ENCODE assay signal across 22 cellular contexts in the genomic region with DNA sequence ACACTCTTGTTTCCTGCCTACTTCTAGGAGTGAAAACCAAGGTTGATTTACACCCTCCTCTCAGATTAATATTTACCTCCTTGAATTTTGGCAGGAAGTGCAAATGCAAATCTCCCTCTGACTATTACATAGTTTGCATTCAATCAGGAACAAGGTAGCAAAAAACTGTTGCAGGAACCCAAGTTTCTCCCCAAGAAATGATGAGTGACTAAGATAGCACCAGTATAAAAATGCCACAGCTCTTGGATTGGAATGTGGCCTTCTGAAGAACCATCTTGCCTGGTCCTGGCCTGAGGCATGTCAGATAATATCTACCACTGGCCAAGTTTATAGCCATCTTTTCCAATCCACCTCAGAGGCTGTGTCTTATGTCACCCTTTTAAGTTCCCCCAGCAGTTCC.
"Had no signal": no experiment of that assay in that cellular context is flagged by ENCODE, and none has a peak within 500 bp of the region (broad histone marks: within the 10 kb centered on the region; RNA-seq: fewer than 3 reads in every experiment).

No MANE protein-coding gene starts in this region.

- DNase-seq: activated CD4-positive, alpha-beta T cell treated with anti-CD3 and anti-CD28 coated beads for 48 hours; activated CD4-positive, alpha-beta T cell treated with anti-CD3 and anti-CD28 coated beads, Interleukin-2, amount 50 U/mL, for 4 hours; activated CD4-positive, CD25-positive, alpha-beta regulatory T cell treated with anti-CD3 and anti-CD28 coated beads, Interleukin-2, amount 50 U/mL, for 72 hours; activated CD8-positive, alpha-beta memory T cell treated with anti-CD3 and anti-CD28 coated beads, Interleukin-2, amount 50 U/mL, for 48 hours; activated CD8-positive, alpha-beta T cell treated with anti-CD3 and anti-CD28 coated beads, Interleukin-2, amount 10 ng/mL, durations not matched to agents 7 days and 5 days; activated effector memory CD4-positive, alpha-beta T cell treated with Interleukin-2 at 50 U/mL for 16 hours; activated naive CD4-positive, alpha-beta T cell; activated T-cell treated with anti-CD3 and anti-CD28 coated beads, Interleukin-2, amount 50 U/mL, for 1 hour; aorta; caudate nucleus; MM.1S; NCI-H1105 treated with DMSO at 0.1 percent for 48 hours; NCI-H1436 treated with DMSO at 0.1 percent for 48 hours; NCI-H187; NCI-H2081; NCI-H524; PC-3; SIG-M5; T-helper 17 cell; T-helper 9 cell had no signal

- H3K27ac ChIP-seq: breast epithelium had no signal

- H3K36me3 ChIP-seq: breast epithelium had no signal

- H3K4me1 ChIP-seq: breast epithelium had no signal

- H3K27me3 ChIP-seq: breast epithelium had no signal

- H3K4me3 ChIP-seq: breast epithelium had no signal

- H3K9me3 ChIP-seq: breast epithelium had no signal

- ATAC-seq: activated CD8-positive, alpha-beta T cell treated with anti-CD3 and anti-CD28 coated beads, Interleukin-2, amount 10 ng/mL, durations not matched to agents 7 days and 5 days; PC-3; T-helper 17 cell; WTC11 had no signal
